Comparison of ENCODE assay signal across 19 cellular contexts in genomic region chr7:939843-940242, GRCh38. TPM values are rescaled to one million over a fixed set of nuclear protein-coding genes. Genes with fewer than 3 reads are reported as not detected.
"Had no signal": no experiment of that assay in that cellular context is flagged by ENCODE, and none has a peak within 500 bp of the region (broad histone marks: within the 10 kb centered on the region; RNA-seq: fewer than 3 reads in every experiment).

No MANE protein-coding gene starts in this region.

- H3K27ac ChIP-seq: adrenal gland, esophagus squamous epithelium, heart right ventricle, neutrophil, parathyroid adenoma, sigmoid colon, tibial nerve, uterus had no signal

- H3K27me3 Mint-ChIP-seq: dendritic cell treated with granulocyte-macrophage colony-stimulating factor and Interleukin-4, amounts not matched to agents 40 ng/mL and 50 ng/mL, for 4 days; naive thymus-derived CD8-positive, alpha-beta T cell had no signal

- DNase-seq: activated CD4-positive, alpha-beta T cell treated with anti-CD3 and anti-CD28 coated beads, Interleukin-2, amount 50 U/mL, for 1 hour; activated naive CD4-positive, alpha-beta T cell treated with anti-CD3 and anti-CD28 coated beads for 36 hours; adrenal gland; effector memory CD4-positive, alpha-beta T cell; esophagus squamous epithelium; heart right ventricle; naive thymus-derived CD8-positive, alpha-beta T cell; sigmoid colon; stimulated activated CD4-positive, alpha-beta T cell treated with anti-CD3 and anti-CD28 coated beads, Interleukin-4, amount 100 ng/mL, for 4 hours; stimulated activated naive CD4-positive, alpha-beta T cell; substantia nigra; uterus had no signal

- H3K9me3 ChIP-seq: adrenal gland, neutrophil, sigmoid colon, uterus had no signal

- H3K36me3 ChIP-seq: adrenal gland, uterus had no signal

- H3K4me1 ChIP-seq: adrenal gland, sigmoid colon, tibial nerve, uterus had no signal

- H3K4me3 Mint-ChIP-seq: activated naive CD4-positive, alpha-beta T cell treated with anti-CD3 and anti-CD28 coated beads for 36 hours; dendritic cell treated with granulocyte-macrophage colony-stimulating factor and Interleukin-4, amounts not matched to agents 40 ng/mL and 50 ng/mL, for 4 days; naive thymus-derived CD8-positive, alpha-beta T cell; T-helper 1 cell treated with Interleukin-12 subunit alpha and Interleukin-12 subunit beta and Interleukin-4 antibody, amounts not matched to agents 30 μg/mL and 1 μg/mL, for 36 hours had no signal

- H3K27ac Mint-ChIP-seq: dendritic cell treated with granulocyte-macrophage colony-stimulating factor and Interleukin-4, amounts not matched to agents 40 ng/mL and 50 ng/mL, for 4 days; T-helper 1 cell treated with Interleukin-12 subunit alpha and Interleukin-12 subunit beta and Interleukin-4 antibody, amounts not matched to agents 30 μg/mL and 1 μg/mL, for 36 hours had no signal

- H3K4me3 ChIP-seq: adrenal gland, esophagus squamous epithelium, heart right ventricle, sigmoid colon, tibial nerve, uterus had no signal

- H3K27me3 ChIP-seq: adrenal gland, esophagus squamous epithelium, neutrophil, sigmoid colon, tibial nerve, uterus had no signal

- ATAC-seq: heart right ventricle; naive thymus-derived CD8-positive, alpha-beta T cell had no signal

RNA-seq across cellular contexts. Expression of gene CYP2W1, which starts 43.1 kb away (rescaled TPM):
- total RNA-seq: activated naive CD4-positive, alpha-beta T cell treated with anti-CD3 and anti-CD28 coated beads for 36 hours; chondrocyte; heart right ventricle; mesenteric fat pad; naive thymus-derived CD8-positive, alpha-beta T cell had no signal
